10 cellular contexts compared by ENCODE assay signal in the genomic region with DNA sequence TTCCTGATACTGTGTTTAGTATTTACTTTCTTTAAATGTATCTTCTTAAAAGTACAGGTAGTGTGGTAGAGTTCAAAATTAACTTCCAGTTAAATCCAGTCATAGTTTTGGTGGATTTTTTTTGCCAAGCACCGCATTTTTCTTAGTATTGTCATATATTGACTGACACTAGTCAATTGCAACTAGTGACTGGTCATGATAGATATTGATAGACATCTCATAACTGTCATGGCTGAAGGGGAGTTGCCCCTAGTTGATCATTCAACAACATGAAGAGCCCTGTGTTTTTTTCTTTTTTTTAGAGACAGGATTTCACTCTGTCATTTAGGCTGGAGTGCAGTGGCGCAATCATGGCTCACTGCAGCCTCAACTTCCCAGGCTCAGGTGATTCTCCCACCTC. TPM values are rescaled to one million over a fixed set of nuclear protein-coding genes. Genes with fewer than 3 reads are reported as not detected.
DNase-seq lines count a peak whose midpoint lies in the region; ATAC-seq and TF ChIP-seq lines count a peak whose summit lies in the region.
"Had no signal": no experiment of that assay in that cellular context is flagged by ENCODE, and none has a peak within 500 bp of the region (broad histone marks: within the 10 kb centered on the region; RNA-seq: fewer than 3 reads in every experiment).

No MANE protein-coding gene starts in this region.

- H3K36me3 Mint-ChIP-seq in activated CD4-positive, alpha-beta T cell treated with anti-CD3 and anti-CD28 coated beads, Interleukin-2, amount 10 ng/mL, durations not matched to agents 7 days and 5 days (ENCODE audit: low read depth): peaks cover 36% of the 10 kb centered on the region
- peaks cover 58% of the 10 kb centered on the region for H3K36me3 Mint-ChIP-seq in effector memory CD8-positive, alpha-beta T cell (ENCODE audit: insufficient read depth)

- H3K27ac ChIP-seq in SK-N-MC: no peak overlapping the region

- H3K27ac Mint-ChIP-seq in activated CD4-positive, alpha-beta T cell treated with anti-CD3 and anti-CD28 coated beads, Interleukin-2, amount 10 ng/mL, durations not matched to agents 7 days and 5 days: peak overlapping the region; percentile 83
- H3K27ac Mint-ChIP-seq in effector memory CD8-positive, alpha-beta T cell: peak overlapping the region; percentile 88 to 89
- H3K27ac Mint-ChIP-seq in stimulated activated naive CD8-positive, alpha-beta T cell treated with anti-CD3 and anti-CD28 coated beads, Interleukin-15, amount 100 ng/mL, for 72 hours: peak overlapping the region; percentile 99

- no peaks in the 10 kb centered on the region for H3K36me3 ChIP-seq in SK-N-MC (ENCODE audit: insufficient read depth, low read length)

- POLR2A ChIA-PET in activated CD4-positive, alpha-beta T cell treated with anti-CD3 and anti-CD28 coated beads, Interleukin-2, amount 10 ng/mL, durations not matched to agents 7 days and 5 days (lab: Charles Lee): no interaction called here

- H3K4me3 ChIP-seq in SK-N-MC: peak overlapping the region; percentile 25; the same call in 1 of the 2 replicates

- ATAC-seq in effector memory CD8-positive, alpha-beta T cell (replicated peaks): no peak
- ATAC-seq in stimulated activated naive CD8-positive, alpha-beta T cell treated with anti-CD3 and anti-CD28 coated beads, Interleukin-15, amount 100 ng/mL, for 72 hours: peak; percentile 49
- no peak for ATAC-seq in GM18505 (IDR thresholded peaks at IDR 0.05; ENCODE audit: unreplicated experiment)
- ATAC-seq: HCT116 had no signal

- H3K27me3 Mint-ChIP-seq in activated CD4-positive, alpha-beta T cell treated with anti-CD3 and anti-CD28 coated beads, Interleukin-2, amount 10 ng/mL, durations not matched to agents 7 days and 5 days: no peaks in the 10 kb centered on the region
- no peaks in the 10 kb centered on the region for H3K27me3 Mint-ChIP-seq in effector memory CD8-positive, alpha-beta T cell
- H3K27me3 Mint-ChIP-seq in stimulated activated naive CD8-positive, alpha-beta T cell treated with anti-CD3 and anti-CD28 coated beads, Interleukin-15, amount 100 ng/mL, for 72 hours: no peaks in the 10 kb centered on the region

- H3K4me1 Mint-ChIP-seq in activated CD4-positive, alpha-beta T cell treated with anti-CD3 and anti-CD28 coated beads, Interleukin-2, amount 10 ng/mL, durations not matched to agents 7 days and 5 days: peaks cover 79% of the 10 kb centered on the region
- peaks cover 59 to 82% of the 10 kb centered on the region in 2 donors for H3K4me1 Mint-ChIP-seq in effector memory CD8-positive, alpha-beta T cell (ENCODE audit: low read depth in 2 of 2)
- peaks cover 94% of the 10 kb centered on the region for H3K4me1 Mint-ChIP-seq in stimulated activated naive CD8-positive, alpha-beta T cell treated with anti-CD3 and anti-CD28 coated beads, Interleukin-15, amount 100 ng/mL, for 72 hours

- H3K9me3 ChIP-seq in SK-N-MC (ENCODE audit: low read depth, low read length): no peaks in the 10 kb centered on the region

- H3K9ac ChIP-seq in SK-N-MC (ENCODE audit: insufficient read length): no peak overlapping the region

- CTCF ChIA-PET in activated CD4-positive, alpha-beta T cell treated with anti-CD3 and anti-CD28 coated beads, Interleukin-2, amount 10 ng/mL, durations not matched to agents 7 days and 5 days (lab: Charles Lee): interaction anchor here (2.0 to 2.8 kb wide), 2 partner anchors 15 to 18 kb away, joined by 5 to 15 read pairs; no protein-coding TSS in a partner anchor

- peak overlapping the region; percentile 56 for H3K4me3 Mint-ChIP-seq in activated CD4-positive, alpha-beta T cell treated with anti-CD3 and anti-CD28 coated beads, Interleukin-2, amount 10 ng/mL, durations not matched to agents 7 days and 5 days
- peak overlapping the region; percentile 68 to 79 for H3K4me3 Mint-ChIP-seq in effector memory CD8-positive, alpha-beta T cell
- H3K4me3 Mint-ChIP-seq in stimulated activated naive CD8-positive, alpha-beta T cell treated with anti-CD3 and anti-CD28 coated beads, Interleukin-15, amount 100 ng/mL, for 72 hours: peak overlapping the region; percentile 80 to 84

- H3K9me3 Mint-ChIP-seq in activated CD4-positive, alpha-beta T cell treated with anti-CD3 and anti-CD28 coated beads, Interleukin-2, amount 10 ng/mL, durations not matched to agents 7 days and 5 days: peaks cover 3% of the 10 kb centered on the region
- no peaks in the 10 kb centered on the region for H3K9me3 Mint-ChIP-seq in effector memory CD8-positive, alpha-beta T cell
- no peaks in the 10 kb centered on the region for H3K9me3 Mint-ChIP-seq in stimulated activated naive CD8-positive, alpha-beta T cell treated with anti-CD3 and anti-CD28 coated beads, Interleukin-15, amount 100 ng/mL, for 72 hours

- no peak for DNase-seq in activated CD4-positive, alpha-beta T cell treated with anti-CD3 and anti-CD28 coated beads, Interleukin-2, amount 10 ng/mL, durations not matched to agents 7 days and 5 days
- no peak for DNase-seq in activated CD4-positive, alpha-beta T cell treated with anti-CD3 and anti-CD28 coated beads, Interleukin-2, amount 50 U/mL, for 4 hours
- DNase-seq in SK-N-MC (ENCODE audit: low read depth, low spot score) (no peak), middle frontal gyrus (ENCODE audit: extremely low spot score, low spot score) (no peak), amniotic stem cell (lab: John Stamatoyannopoulos, UW) (no peak)
- no peak for DNase-seq in effector memory CD8-positive, alpha-beta T cell
- no peak for DNase-seq in stimulated activated naive CD8-positive, alpha-beta T cell treated with anti-CD3 and anti-CD28 coated beads, Interleukin-15, amount 100 ng/mL, for 72 hours
- DNase-seq: NCI-H748 treated with DMSO at 0.1 percent for 48 hours had no signal

- TF ChIP-seq POLR2A in GM18505 (IDR thresholded peaks at IDR 0.05; ENCODE audit: borderline replicate concordance, extremely low read depth, insufficient read depth, insufficient read length): no peak

RNA-seq across cellular contexts. Expression of a gene that starts 22.1 kb away (rescaled TPM):
- 100 to 1,000 TPM; 115 to 150 TPM for total RNA-seq in activated CD4-positive, alpha-beta T cell treated with anti-CD3 and anti-CD28 coated beads, Interleukin-2, amount 10 ng/mL, durations not matched to agents 7 days and 5 days

RNA-seq across cellular contexts. Expression of a gene that starts 54.3 kb away (rescaled TPM):
- total RNA-seq in activated CD4-positive, alpha-beta T cell treated with anti-CD3 and anti-CD28 coated beads, Interleukin-2, amount 10 ng/mL, durations not matched to agents 7 days and 5 days: 100 to 1,000 TPM; 219 to 226 TPM
